In genomic region chr2:12304494-12305228, GRCh38 we compare ENCODE assay signal across 16 cellular contexts.
DNase-seq lines count a peak whose midpoint lies in the region; ATAC-seq and TF ChIP-seq lines count a peak whose summit lies in the region.
"Had no signal": no experiment of that assay in that cellular context is flagged by ENCODE, and none has a peak within 500 bp of the region (broad histone marks: within the 10 kb centered on the region; RNA-seq: fewer than 3 reads in every experiment).

No MANE protein-coding gene starts in this region.

- no peak overlapping the region for H2AK9ac ChIP-seq in IMR-90 (replicated peaks; ENCODE audit: low read depth, low read length, poor library complexity)

- CTCF ChIA-PET in IMR-90 (lab: Yijun Ruan, JAX): interaction anchor here (2.0 kb wide), 1 partner anchor 9 kb away, joined by 4 read pairs; no protein-coding TSS in a partner anchor

- POLR2A ChIA-PET in IMR-90 (lab: Charles Lee; ENCODE audit: unreplicated experiment): no interaction called here

- TF ChIP-seq CTCF in IMR-90 (conservative IDR thresholded peaks at IDR 0.05; ENCODE audit: low read depth, low read length): no peak

- H3K4me3 ChIP-seq in IMR-90 (ENCODE audit: insufficient read depth, low read depth, low read length) (no peak overlapping the region), mesendoderm (ENCODE audit: low read length) (no peak overlapping the region)
- H3K4me3 ChIP-seq: GM12878, prostate gland had no signal

- WGBS in IMR-90 (ENCODE audit: extremely low coverage in 2 of 2, insufficient read length in 1 of 2), 2 experiments: 60% methylated on average over 1 of the region's 2 CpGs; no CpG with 5 or more reads in 1 of the 2 experiments
- no CpG with 5 or more reads among the region's 2 CpGs for WGBS in mesendoderm (ENCODE audit: extremely low coverage, insufficient coverage, low lambda C conversion rate)

- in situ Hi-C loops in IMR-90 (cut with MboI; ENCODE audit: low sequenced_read_pairs): no loop called here

- H2BK5ac ChIP-seq in IMR-90 (ENCODE audit: low read depth, low read length, poor library complexity, severe bottlenecking): no peak overlapping the region
- no peak overlapping the region for H2BK5ac ChIP-seq in mesendoderm (ENCODE audit: low read length)

- dilution Hi-C loops in IMR-90 (cut with HindIII; ENCODE audit: low sequenced_read_pairs, unreplicated experiment): no loop called here

- peak overlapping the region; percentile 22; the same call in 1 of the 2 replicates for H3K18ac ChIP-seq in IMR-90 (ENCODE audit: low read depth, low read length)
- no peak overlapping the region for H3K18ac ChIP-seq in mesendoderm (ENCODE audit: low read length)

- H2BK15ac ChIP-seq in IMR-90 (ENCODE audit: low read depth, low read length): no peak overlapping the region
- no peak overlapping the region for H2BK15ac ChIP-seq in mesendoderm (replicated peaks; ENCODE audit: low read depth)

- no peak overlapping the region for H4K5ac ChIP-seq in IMR-90 (ENCODE audit: low read depth, low read length)
- H4K5ac ChIP-seq in mesendoderm (ENCODE audit: low read length): no peak overlapping the region

- H4K8ac ChIP-seq in IMR-90 (ENCODE audit: low read depth in 2 of 2, low read length in 2 of 2): no peak overlapping the region
- H4K8ac ChIP-seq in mesendoderm (ENCODE audit: low read depth, low read length): no peak overlapping the region

- H3K36me3 ChIP-seq in IMR-90 (ENCODE audit: control insufficient read depth, insufficient read depth, low read length): no peaks in the 10 kb centered on the region
- H3K36me3 ChIP-seq in mesendoderm (ENCODE audit: control insufficient read depth, insufficient read depth, low read length): no peaks in the 10 kb centered on the region
- H3K36me3 ChIP-seq: prostate gland had no signal

- H4K20me1 ChIP-seq in IMR-90 (ENCODE audit: insufficient read depth, low read length): no peaks in the 10 kb centered on the region

- no peak overlapping the region for H3K27ac ChIP-seq in IMR-90 (ENCODE audit: insufficient read depth, low read length)
- peak overlapping the region; percentile 23 for H3K27ac ChIP-seq in mesendoderm (ENCODE audit: low read depth, low read length)
- H3K27ac ChIP-seq: prostate gland had no signal

- no peak for TF ChIP-seq POLR2A in IMR-90 (IDR thresholded peaks at IDR 0.05; ENCODE audit: low read depth, low read length)

- H3K14ac ChIP-seq in IMR-90 (replicated peaks; ENCODE audit: low read depth, low read length): 0 out of 2 replicates have a peak overlapping the region, but pooled peaks have one; percentile 3

- H2BK20ac ChIP-seq in IMR-90 (ENCODE audit: low read depth, low read length): no peak overlapping the region

- no peaks in the 10 kb centered on the region for H3K79me1 ChIP-seq in IMR-90 (ENCODE audit: low read depth in 1 of 2, low read length in 2 of 2)
- no peaks in the 10 kb centered on the region for H3K79me1 ChIP-seq in mesendoderm (ENCODE audit: low read length)

- H3K9me1 ChIP-seq in IMR-90 (ENCODE audit: insufficient read depth, low read length): 0 out of 2 replicates have a peak, but pooled peaks cover 2% of the 10 kb centered on the region

- no peak for TF ChIP-seq RAD21 in IMR-90 (IDR thresholded peaks at IDR 0.05; ENCODE audit: low read length)

- H3K23ac ChIP-seq in IMR-90 (ENCODE audit: low read depth, low read length) (no peak overlapping the region), mesendoderm (ENCODE audit: low read length) (no peak overlapping the region)

- no peaks in the 10 kb centered on the region for H3K79me2 ChIP-seq in mesendoderm (ENCODE audit: control insufficient read depth, insufficient read depth, low read length)

- no peak overlapping the region for H2AK5ac ChIP-seq in IMR-90 (ENCODE audit: low read depth, low read length)
- H2AK5ac ChIP-seq in mesendoderm (ENCODE audit: low read length): no peak overlapping the region

- no TSS peak for BruUV-seq in IMR-90 (replicated peaks; lab: Mats Ljungman, UMichigan)

- H3K27me3 ChIP-seq in IMR-90 (ENCODE audit: control insufficient read depth, insufficient read depth, low read length): no peaks in the 10 kb centered on the region
- no peaks in the 10 kb centered on the region for H3K27me3 ChIP-seq in mesendoderm (ENCODE audit: insufficient read depth, low read length, poor library complexity)

- H3K9ac ChIP-seq in IMR-90 (ENCODE audit: low read depth, low read length) (no peak overlapping the region), mesendoderm (ENCODE audit: low read length) (no peak overlapping the region)

- H3K9me3 ChIP-seq in IMR-90 (ENCODE audit: control insufficient read depth, insufficient read depth, low read length): no peaks in the 10 kb centered on the region
- H3K9me3 ChIP-seq: prostate gland had no signal

- H3K56ac ChIP-seq in IMR-90 (ENCODE audit: extremely low read depth, insufficient read depth, low read length) (no peak overlapping the region), mesendoderm (ENCODE audit: low read length) (no peak overlapping the region)

- ATAC-seq in IMR-90 (ENCODE audit: low read depth) (no peak), GM19324 (IDR thresholded peaks at IDR 0.05; ENCODE audit: low FRiP score, unreplicated experiment) (no peak), HG03025 (IDR thresholded peaks at IDR 0.05; ENCODE audit: low FRiP score, unreplicated experiment) (no peak)
- ATAC-seq: activated naive CD8-positive, alpha-beta T cell treated with anti-CD3 and anti-CD28 coated beads, Interleukin-2, amount 50 U/mL, for 24 hours; CD8-positive, alpha-beta T cell; GM12878 had no signal

- H2BK120ac ChIP-seq in IMR-90 (ENCODE audit: low read depth, low read length): no peak overlapping the region
- H2BK120ac ChIP-seq in mesendoderm (ENCODE audit: low read depth, low read length): no peak overlapping the region

- intact Hi-C loops in IMR-90 (cut with micrococcal nuclease): loop anchor here (5.0 to 10.0 kb wide), 3 partner anchors 250 to 703 kb away; partner anchors contain the start of gene TRIB2

- H3K4ac ChIP-seq in IMR-90 (ENCODE audit: low read depth, low read length) (no peak overlapping the region), mesendoderm (ENCODE audit: low read depth, low read length) (peak overlapping the region; percentile 48)

- H3K4me1 ChIP-seq in IMR-90 (ENCODE audit: control insufficient read depth, insufficient read depth, low read length) (peaks cover 15% of the 10 kb centered on the region), mesendoderm (ENCODE audit: control insufficient read depth, low read depth, low read length) (peaks cover 2% of the 10 kb centered on the region)
- H3K4me1 ChIP-seq: prostate gland had no signal

- H4K91ac ChIP-seq in IMR-90 (ENCODE audit: insufficient read depth, low read depth, low read length): no peak overlapping the region

- no peak overlapping the region for H3K4me2 ChIP-seq in IMR-90 (ENCODE audit: low read depth, low read length)
- H3K4me2 ChIP-seq in mesendoderm (ENCODE audit: low read length): no peak overlapping the region

- H2AFZ ChIP-seq in IMR-90 (replicated peaks; ENCODE audit: low read length, poor library complexity): no peak overlapping the region

- DNase-seq in COR-L47 (lab: John Stamatoyannopoulos, UW) (peak; percentile 7), IMR-90 (peak; percentile 34), astrocyte of the hippocampus (ENCODE audit: low read depth, low spot score) (peak; percentile 38), mesendoderm (no peak), AML-193 (lab: John Stamatoyannopoulos, UW) (no peak)
- DNase-seq: activated naive CD8-positive, alpha-beta T cell treated with anti-CD3 and anti-CD28 coated beads, Interleukin-2, amount 50 U/mL, for 24 hours; CD8-positive, alpha-beta T cell; Karpas-422; kidney glomerular epithelial cell; NCI-H1930; NCI-H774; T-helper 9 cell had no signal

TF ChIP-seq in IMR-90, 13 proteins besides CTCF, POLR2A, EP300 and RAD21:
- no peak for TF ChIP-seq CHD1 (IDR thresholded peaks at IDR 0.05; ENCODE audit: low read depth, low read length)
- no peak for TF ChIP-seq RFX5 (IDR thresholded peaks at IDR 0.05; ENCODE audit: low read depth, low read length)
- no peak for TF ChIP-seq MXI1 (IDR thresholded peaks at IDR 0.05; ENCODE audit: borderline replicate concordance, low read depth, low read length)
- no peak for TF ChIP-seq MAFK (IDR thresholded peaks at IDR 0.05; ENCODE audit: low read depth, low read length)
- TF ChIP-seq CEBPB (IDR thresholded peaks at IDR 0.05; ENCODE audit: low read depth, low read length): no peak
- no peak for TF ChIP-seq NFE2L2 (IDR thresholded peaks at IDR 0.05; ENCODE audit: low read depth, low read length)
- TF ChIP-seq SMC3 (IDR thresholded peaks at IDR 0.05; ENCODE audit: low read depth, low read length): no peak
- no peak for TF ChIP-seq BHLHE40 (IDR thresholded peaks at IDR 0.05; ENCODE audit: low read depth, low read length)
- TF ChIP-seq RCOR1 (IDR thresholded peaks at IDR 0.05; ENCODE audit: insufficient replicate concordance, low read length): no peak
- TF ChIP-seq MAZ (IDR thresholded peaks at IDR 0.05; ENCODE audit: borderline replicate concordance, low read depth, low read length): no peak
- TF ChIP-seq USF2 (IDR thresholded peaks at IDR 0.05; ENCODE audit: low read depth, low read length): no peak
TF ChIP-seq in IMR-90: peak in this region for 0.

Comparison
In these comparisons a context has a peak if more than half of its experiments do, and no peak if none do; other contexts are left out.
1. DNase-seq: peak in COR-L47 (single experiment), IMR-90 (single experiment) and astrocyte of the hippocampus (single experiment); none in mesendoderm (single experiment) and AML-193 (0 of 2).